1 cellular context compared by ENCODE assay signal in the genomic region with DNA sequence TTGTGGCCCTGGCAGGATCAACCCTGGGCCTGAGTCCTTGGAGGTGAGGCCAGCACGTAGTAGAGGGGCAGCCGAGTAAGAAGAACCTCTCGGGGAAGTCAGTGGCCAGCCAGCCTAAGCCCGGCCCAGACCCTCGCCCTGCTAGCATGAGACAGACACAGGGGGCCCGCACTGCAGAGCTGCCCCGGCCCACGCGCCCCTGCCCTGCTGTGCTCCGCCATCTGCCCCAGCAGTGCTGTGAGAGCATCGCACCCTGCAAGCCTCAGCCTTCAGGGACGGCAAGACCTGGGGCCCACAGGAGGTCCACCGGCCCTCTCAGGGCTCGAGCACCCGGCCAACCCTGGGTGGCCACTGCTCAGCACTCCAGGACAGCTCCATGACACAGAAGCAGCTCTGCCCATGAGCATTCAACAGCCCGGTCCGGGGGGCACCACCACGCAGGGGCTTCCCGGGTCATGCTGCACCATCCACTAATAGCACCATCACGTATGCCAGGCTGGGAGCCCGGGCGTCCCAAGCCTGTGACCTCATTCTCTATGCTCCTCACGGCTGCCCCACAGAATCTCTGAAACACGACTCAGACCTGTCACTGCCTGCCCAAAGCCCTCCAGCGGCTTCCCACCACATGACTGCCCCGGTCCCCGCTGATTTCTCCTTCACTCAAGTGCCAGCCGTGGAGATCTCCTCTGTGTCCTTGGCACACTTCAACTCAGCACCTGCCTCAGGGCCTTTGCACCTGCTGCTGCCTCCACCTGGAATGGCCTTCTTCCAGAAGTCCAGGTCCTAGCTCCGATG.
TF ChIP-seq lines count a peak whose summit lies in the region.

No MANE protein-coding gene starts in this region.

TF ChIP-seq in SK-N-SH, 30 proteins besides CTCF, POLR2A, EP300 and RAD21:
- TF ChIP-seq, protein P1, sequence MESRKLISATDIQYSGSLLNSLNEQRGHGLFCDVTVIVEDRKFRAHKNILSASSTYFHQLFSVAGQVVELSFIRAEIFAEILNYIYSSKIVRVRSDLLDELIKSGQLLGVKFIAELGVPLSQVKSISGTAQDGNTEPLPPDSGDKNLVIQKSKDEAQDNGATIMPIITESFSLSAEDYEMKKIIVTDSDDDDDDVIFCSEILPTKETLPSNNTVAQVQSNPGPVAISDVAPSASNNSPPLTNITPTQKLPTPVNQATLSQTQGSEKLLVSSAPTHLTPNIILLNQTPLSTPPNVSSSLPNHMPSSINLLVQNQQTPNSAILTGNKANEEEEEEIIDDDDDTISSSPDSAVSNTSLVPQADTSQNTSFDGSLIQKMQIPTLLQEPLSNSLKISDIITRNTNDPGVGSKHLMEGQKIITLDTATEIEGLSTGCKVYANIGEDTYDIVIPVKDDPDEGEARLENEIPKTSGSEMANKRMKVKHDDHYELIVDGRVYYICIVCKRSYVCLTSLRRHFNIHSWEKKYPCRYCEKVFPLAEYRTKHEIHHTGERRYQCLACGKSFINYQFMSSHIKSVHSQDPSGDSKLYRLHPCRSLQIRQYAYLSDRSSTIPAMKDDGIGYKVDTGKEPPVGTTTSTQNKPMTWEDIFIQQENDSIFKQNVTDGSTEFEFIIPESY (IDR thresholded peaks at IDR 0.05; ENCODE audit: borderline replicate concordance, low read depth): no peak
- TF ChIP-seq GABPA (IDR thresholded peaks at IDR 0.05; ENCODE audit: low read depth) (no peak), JUND (IDR thresholded peaks at IDR 0.05) (no peak), FOXM1 (IDR thresholded peaks at IDR 0.05; ENCODE audit: low read depth) (no peak), TEAD4 (IDR thresholded peaks at IDR 0.05; ENCODE audit: borderline replicate concordance, insufficient read depth) (no peak)
TF ChIP-seq in SK-N-SH: peak in this region for 0.
